1 cellular context compared by ENCODE assay signal in the genomic region with DNA sequence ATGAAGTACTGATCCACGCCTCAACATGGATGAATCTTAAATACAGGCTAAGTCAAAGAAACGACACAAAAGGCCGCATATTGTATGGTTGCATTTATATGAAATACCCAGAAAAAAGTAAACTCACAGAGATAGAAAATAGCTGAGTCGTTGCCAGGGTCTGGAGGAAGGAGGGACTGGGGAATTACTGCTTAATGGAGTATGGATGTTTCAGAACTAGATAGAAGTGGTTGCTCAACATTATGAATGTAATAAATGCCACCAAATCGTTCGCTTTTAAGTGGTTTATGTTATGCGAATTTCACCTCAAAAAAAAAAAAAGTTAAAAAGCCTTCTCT.
TF ChIP-seq lines count a peak whose summit lies in the region.

No MANE protein-coding gene starts in this region.

TF ChIP-seq in H1, 55 proteins besides CTCF, POLR2A, EP300 and RAD21:
- TF ChIP-seq GABPA (IDR thresholded peaks at IDR 0.05; ENCODE audit: borderline replicate concordance, insufficient read depth, low read length): no peak
- no peak for TF ChIP-seq FOSL1 (IDR thresholded peaks at IDR 0.05; ENCODE audit: insufficient read depth, low read depth, low read length)
- TF ChIP-seq, protein P1, sequence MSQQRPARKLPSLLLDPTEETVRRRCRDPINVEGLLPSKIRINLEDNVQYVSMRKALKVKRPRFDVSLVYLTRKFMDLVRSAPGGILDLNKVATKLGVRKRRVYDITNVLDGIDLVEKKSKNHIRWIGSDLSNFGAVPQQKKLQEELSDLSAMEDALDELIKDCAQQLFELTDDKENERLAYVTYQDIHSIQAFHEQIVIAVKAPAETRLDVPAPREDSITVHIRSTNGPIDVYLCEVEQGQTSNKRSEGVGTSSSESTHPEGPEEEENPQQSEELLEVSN (IDR thresholded peaks at IDR 0.05): no peak
- TF ChIP-seq KDM5A (IDR thresholded peaks at IDR 0.05; ENCODE audit: low read length): no peak
- TF ChIP-seq SIN3A (conservative IDR thresholded peaks at IDR 0.05 in 1 of 2, IDR thresholded peaks at IDR 0.05 in 1 of 2; ENCODE audit: low read depth in 1 of 2, low read length in 2 of 2): no peak
- no peak for TF ChIP-seq TCF12 (IDR thresholded peaks at IDR 0.05; ENCODE audit: low read depth, low read length)
- TF ChIP-seq ZNF274 (IDR thresholded peaks at IDR 0.05; ENCODE audit: borderline replicate concordance, extremely low read depth, low read length): no peak
- no peak for TF ChIP-seq TBP (IDR thresholded peaks at IDR 0.05; ENCODE audit: low read depth, low read length)
- TF ChIP-seq GTF2F1 (IDR thresholded peaks at IDR 0.05; ENCODE audit: borderline replicate concordance, low read depth, low read length): no peak
- TF ChIP-seq POU5F1 (IDR thresholded peaks at IDR 0.05; ENCODE audit: low read depth, low read length): no peak
- no peak for TF ChIP-seq KDM4A (IDR thresholded peaks at IDR 0.05; ENCODE audit: low read depth, low read length, severe bottlenecking)
